14 cellular contexts compared by ENCODE assay signal in the genomic region with DNA sequence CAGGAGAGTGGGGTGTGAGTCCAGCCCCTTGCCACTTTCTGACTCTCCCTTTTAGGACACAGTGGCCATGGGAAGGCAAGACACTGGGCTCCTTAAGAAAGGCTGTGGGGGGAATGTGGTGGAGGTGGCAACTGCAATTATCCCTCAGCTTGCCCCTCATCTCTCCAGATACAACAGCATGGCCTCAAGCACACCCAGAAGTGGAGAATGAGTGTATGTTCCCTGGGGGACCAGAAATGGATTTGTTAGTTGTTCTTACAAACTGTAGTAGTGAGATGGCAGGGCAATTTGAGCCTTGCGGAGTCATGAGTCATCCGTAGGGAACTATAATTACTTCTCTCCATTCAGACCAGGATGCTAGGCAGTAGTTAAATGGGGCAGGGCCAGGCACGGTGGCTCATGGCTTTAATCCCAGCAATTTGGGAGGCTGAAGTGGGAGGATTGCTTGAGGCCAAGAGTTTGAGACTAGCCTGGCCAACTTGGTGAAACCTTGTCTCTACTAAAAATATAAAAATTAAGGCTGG. TPM values are rescaled to one million over a fixed set of nuclear protein-coding genes. Genes with fewer than 3 reads are reported as not detected.
DNase-seq lines count a peak whose midpoint lies in the region; ATAC-seq and TF ChIP-seq lines count a peak whose summit lies in the region.
"Had no signal": no experiment of that assay in that cellular context is flagged by ENCODE, and none has a peak within 500 bp of the region (broad histone marks: within the 10 kb centered on the region; RNA-seq: fewer than 3 reads in every experiment).

No MANE protein-coding gene starts in this region.

- TF ChIP-seq CTCF in natural killer cell (IDR thresholded peaks at IDR 0.05) (no peak), epithelial cell of esophagus (IDR thresholded peaks at IDR 0.05; ENCODE audit: insufficient read depth, low read depth, low read length, missing control alignments) (no peak), transverse colon (IDR thresholded peaks at IDR 0.05) (no peak)

- H3K36me3 ChIP-seq in transverse colon = no peaks in the 10 kb centered on the region
- H3K36me3 ChIP-seq: upper lobe of right lung had no signal

- H3K4me1 Mint-ChIP-seq in natural killer cell treated with Interleukin-12 subunit alpha and Interleukin-12 subunit beta and Interleukin-15 and Interleukin-18, amount 100 ng/mL, for 72 hours (ENCODE audit: low read depth in 2 of 2) = peaks cover 16 to 22% of the 10 kb centered on the region in 2 donors
- H3K4me1 Mint-ChIP-seq in natural killer cell = peaks cover 0 to 10% of the 10 kb centered on the region in 2 donors

- peaks cover 0 to 5% of the 10 kb centered on the region in 2 donors for H3K27me3 Mint-ChIP-seq in natural killer cell treated with Interleukin-12 subunit alpha and Interleukin-12 subunit beta and Interleukin-15 and Interleukin-18, amount 100 ng/mL, for 72 hours
- peaks cover 0 to 8% of the 10 kb centered on the region in 2 donors for H3K27me3 Mint-ChIP-seq in natural killer cell (ENCODE audit: low read depth in 2 of 2)
- H3K27me3 Mint-ChIP-seq: IgD-negative memory B cell had no signal

- peak overlapping the region; percentile 41 to 66 (median 56) for H3K27ac ChIP-seq in transverse colon
- H3K27ac ChIP-seq: upper lobe of right lung had no signal

- 61% methylated on average over 3 of the region's 3 CpGs; no CpG with 5 or more reads in 1 of the 2 donors for WGBS in transverse colon (ENCODE audit: low coverage in 1 of 2), 2 donors

- in situ Hi-C loops in transverse colon (cut with MboI; ENCODE audit: low pct_ligation_motif_present in 1 of 4, low pct_unique_long_range_greater_than_20kb in 1 of 4, low sequenced_read_pairs in 3 of 4) = no loop called here

- no peaks in the 10 kb centered on the region for H3K36me3 Mint-ChIP-seq in natural killer cell treated with Interleukin-12 subunit alpha and Interleukin-12 subunit beta and Interleukin-15 and Interleukin-18, amount 100 ng/mL, for 72 hours
- H3K36me3 Mint-ChIP-seq in natural killer cell = no peaks in the 10 kb centered on the region
- H3K36me3 Mint-ChIP-seq: activated naive CD4-positive, alpha-beta T cell treated with anti-CD3 and anti-CD28 coated beads, Interleukin-2, amount 50 U/mL, for 72 hours had no signal

- H3K9me3 Mint-ChIP-seq in natural killer cell treated with Interleukin-12 subunit alpha and Interleukin-12 subunit beta and Interleukin-15 and Interleukin-18, amount 100 ng/mL, for 72 hours = no peaks in the 10 kb centered on the region
- no peaks in the 10 kb centered on the region for H3K9me3 Mint-ChIP-seq in natural killer cell
- H3K9me3 Mint-ChIP-seq: activated naive CD4-positive, alpha-beta T cell treated with anti-CD3 and anti-CD28 coated beads, Interleukin-2, amount 50 U/mL, for 72 hours; IgD-negative memory B cell had no signal

- H3K4me3 ChIP-seq in epithelial cell of esophagus (ENCODE audit: low read length) (no peak overlapping the region), transverse colon (no peak overlapping the region)
- H3K4me3 ChIP-seq: skin epidermis, upper lobe of right lung had no signal

- no peak for TF ChIP-seq EP300 in transverse colon (IDR thresholded peaks at IDR 0.05; ENCODE audit: low read depth)

- no peaks in the 10 kb centered on the region for H3K27me3 ChIP-seq in transverse colon
- H3K27me3 ChIP-seq: upper lobe of right lung had no signal

- H3K4me3 Mint-ChIP-seq in natural killer cell treated with Interleukin-12 subunit alpha and Interleukin-12 subunit beta and Interleukin-15 and Interleukin-18, amount 100 ng/mL, for 72 hours = no peak overlapping the region
- H3K4me3 Mint-ChIP-seq in natural killer cell = no peak overlapping the region
- H3K4me3 Mint-ChIP-seq: IgD-negative memory B cell had no signal

- no peak for TF ChIP-seq POLR2A in transverse colon (IDR thresholded peaks at IDR 0.05)

- DNase-seq in natural killer cell treated with Interleukin-12 subunit alpha and Interleukin-12 subunit beta and Interleukin-15 and Interleukin-18, amount 100 ng/mL, for 72 hours (ENCODE audit: low spot score) = peak; percentile 0
- DNase-seq in natural killer cell (no peak), NCI-H69 (lab: John Stamatoyannopoulos, UW) (peak; percentile 94), epithelial cell of esophagus (ENCODE audit: low read depth) (peak; percentile 80), transverse colon (peak; percentile 68), SK-N-DZ (ENCODE audit: low spot score) (no peak)
- no peak for DNase-seq in stimulated activated CD4-positive, alpha-beta T cell treated with anti-CD3 and anti-CD28 coated beads, Interleukin-4, amount 100 ng/mL, for 24 hours
- DNase-seq: DND-41, upper lobe of right lung had no signal

- H3K27ac Mint-ChIP-seq in natural killer cell treated with Interleukin-12 subunit alpha and Interleukin-12 subunit beta and Interleukin-15 and Interleukin-18, amount 100 ng/mL, for 72 hours = no peak overlapping the region
- H3K27ac Mint-ChIP-seq in natural killer cell = no peak overlapping the region
- H3K27ac Mint-ChIP-seq: IgD-negative memory B cell had no signal

- peaks cover 0 to 32% (median 16%) of the 10 kb centered on the region in 4 donors for H3K4me1 ChIP-seq in transverse colon
- H3K4me1 ChIP-seq: upper lobe of right lung had no signal

- intact Hi-C loops in natural killer cell (cut with micrococcal nuclease) (no loop called here), transverse colon (cut with DNase I; ENCODE audit: low total_unique reads) (no loop called here)

- H3K9me3 ChIP-seq in transverse colon = no peaks in the 10 kb centered on the region
- H3K9me3 ChIP-seq: upper lobe of right lung had no signal

- no peak for ATAC-seq in natural killer cell treated with Interleukin-12 subunit alpha and Interleukin-12 subunit beta and Interleukin-15 and Interleukin-18, amount 100 ng/mL, for 72 hours
- ATAC-seq in natural killer cell (no peak), GM21717 (IDR thresholded peaks at IDR 0.05; ENCODE audit: unreplicated experiment) (no peak)
- ATAC-seq: activated naive CD4-positive, alpha-beta T cell treated with anti-CD3 and anti-CD28 coated beads, Interleukin-2, amount 50 U/mL, for 72 hours; upper lobe of right lung had no signal

RNA-seq across cellular contexts. Expression of a gene that starts 25.6 kb away (rescaled TPM):
- not detected for total RNA-seq in natural killer cell treated with Interleukin-12 subunit alpha and Interleukin-12 subunit beta and Interleukin-15 and Interleukin-18, amount 100 ng/mL, for 72 hours
- total RNA-seq in natural killer cell (not detected), transverse colon (not detected)
- polyA plus RNA-seq in SK-N-DZ (2014; cell fraction: cytosol; rRNA removed) = not detected in 2 replicates
- not detected in 2 replicates for polyA plus RNA-seq in SK-N-DZ (2014; cell fraction: nucleus; rRNA removed)
- total RNA-seq: activated naive CD4-positive, alpha-beta T cell treated with anti-CD3 and anti-CD28 coated beads, Interleukin-2, amount 50 U/mL, for 72 hours; T-helper 1 cell treated with Interleukin-12 subunit alpha and Interleukin-12 subunit beta and Interleukin-4 antibody, amounts not matched to agents 30 ng/mL and 1 ng/mL, for 36 hours had no signal

RNA-seq across cellular contexts. Expression of a gene that starts 41.1 kb away (rescaled TPM):
- 10 to 100 TPM; 25.1 to 31.5 TPM for total RNA-seq in natural killer cell treated with Interleukin-12 subunit alpha and Interleukin-12 subunit beta and Interleukin-15 and Interleukin-18, amount 100 ng/mL, for 72 hours
- total RNA-seq in natural killer cell (10 to 100 TPM in 2 of 3 donors, 1 to 10 TPM in 1; 5.3 to 13.3 (median 11.7) TPM), transverse colon (10 to 100 TPM in 3 of 4 donors, 1 to 10 TPM in 1; 7.1 to 60.2 (median 25.9) TPM)
- polyA plus RNA-seq in SK-N-DZ (2014; cell fraction: cytosol; rRNA removed) = 3.8 and 6.9 TPM in 2 replicates
- polyA plus RNA-seq in SK-N-DZ (2014; cell fraction: nucleus; rRNA removed) = 4.3 and 4.7 TPM in 2 replicates

RNA-seq across cellular contexts. Expression of a gene that starts 59.9 kb away (rescaled TPM):
- 1 to 10 TPM; 2.8 to 6.4 TPM for total RNA-seq in natural killer cell treated with Interleukin-12 subunit alpha and Interleukin-12 subunit beta and Interleukin-15 and Interleukin-18, amount 100 ng/mL, for 72 hours
- total RNA-seq in natural killer cell = 1 to 10 TPM in 2 of 3 donors, not detected in 1; 1.3 to 1.9 TPM
- total RNA-seq in transverse colon = 100 to 1,000 TPM in 3 of 4 donors, 10 to 100 TPM in 1; 38.6 to 835 (median 564) TPM
- not detected in 2 replicates for polyA plus RNA-seq in SK-N-DZ (2014; cell fraction: cytosol; rRNA removed)
- not detected in 2 replicates for polyA plus RNA-seq in SK-N-DZ (2014; cell fraction: nucleus; rRNA removed)

Comparison
In these comparisons a context has a peak if more than half of its experiments do, and no peak if none do; other contexts are left out.
1. DNase-seq: peak in natural killer cell treated with Interleukin-12 subunit alpha and Interleukin-12 subunit beta and Interleukin-15 and Interleukin-18, amount 100 ng/mL, for 72 hours (single experiment), NCI-H69 (single experiment), epithelial cell of esophagus (single experiment) and transverse colon (single experiment); none in natural killer cell (single experiment), SK-N-DZ (single experiment) and stimulated activated CD4-positive, alpha-beta T cell treated with anti-CD3 and anti-CD28 coated beads, Interleukin-4, amount 100 ng/mL, for 24 hours (single experiment).
2. RNA of a gene that starts 59.9 kb away (total RNA-seq): 38.6 to 835 TPM in transverse colon; 2.8 to 6.4 TPM in natural killer cell treated with Interleukin-12 subunit alpha and Interleukin-12 subunit beta and Interleukin-15 and Interleukin-18, amount 100 ng/mL, for 72 hours and 1.3 to 1.9 TPM in natural killer cell; every median in the first group is over 4 times any median in the second.